Comparison of ENCODE assay signal across 25 cellular contexts in genomic region chr9:137107982-137108381, GRCh38. TPM values are rescaled to one million over a fixed set of nuclear protein-coding genes. Genes with fewer than 3 reads are reported as not detected.
"Had no signal": no experiment of that assay in that cellular context is flagged by ENCODE, and none has a peak within 500 bp of the region (broad histone marks: within the 10 kb centered on the region; RNA-seq: fewer than 3 reads in every experiment).

No MANE protein-coding gene starts in this region.

- ATAC-seq: foreskin keratinocyte, gastroesophageal sphincter, heart left ventricle, left colon, natural killer cell, pancreas had no signal

- H3K27me3 ChIP-seq: esophagus muscularis mucosa, foreskin keratinocyte, gastroesophageal sphincter, heart left ventricle, pancreas, sigmoid colon, stomach, thyroid gland had no signal

- H3K9me3 ChIP-seq: esophagus muscularis mucosa, gastroesophageal sphincter, heart left ventricle, neutrophil, pancreas, sigmoid colon, stomach, thyroid gland had no signal

- FAIRE-seq: endothelial cell of umbilical vein, pancreas had no signal

- H3K4me3 ChIP-seq: coronary artery, esophagus muscularis mucosa, gastroesophageal sphincter, heart left ventricle, lung, pancreas, sigmoid colon, stomach, thyroid gland had no signal

- H3K27ac ChIP-seq: coronary artery, esophagus muscularis mucosa, foreskin keratinocyte, gastroesophageal sphincter, heart left ventricle, neutrophil, pancreas, sigmoid colon, stomach, thyroid gland had no signal

- DNase-seq: effector memory CD4-positive, alpha-beta T cell; foreskin keratinocyte; immature natural killer cell; islet precursor cell; kidney glomerular epithelial cell; left colon; natural killer cell; stimulated activated naive B cell treated with anti-CD40 and anti-IgM and Interleukin-4, amounts not matched to agents 10 μg/mL and 1 μg/mL and 100 μg/mL, for 72 hours; stomach; thyroid gland had no signal

- H3K4me1 ChIP-seq: esophagus muscularis mucosa, foreskin keratinocyte, heart left ventricle, pancreas, sigmoid colon, thyroid gland had no signal

RNA-seq across cellular contexts. Expression of gene GRIN1, which starts 31.0 kb away (rescaled TPM):
- total RNA-seq: endothelial cell of umbilical vein, epithelial cell of proximal tubule, heart left ventricle, liver, mononuclear cell, natural killer cell, omental fat pad, skeletal muscle tissue, subcutaneous adipose tissue, thyroid gland had no signal
- polyA plus RNA-seq: endothelial cell of umbilical vein, immature natural killer cell had no signal
